In genomic region chr2:181715033-181715630, GRCh38 we compare ENCODE assay signal across 9 cellular contexts. TPM values are rescaled to one million over a fixed set of nuclear protein-coding genes. Genes with fewer than 3 reads are reported as not detected.
A peak's percentile ranks its signal among the peaks of the same experiment; 100 is the strongest.
DNase-seq lines count a peak whose midpoint lies in the region; ATAC-seq and TF ChIP-seq lines count a peak whose summit lies in the region.
"Had no signal": no experiment of that assay in that cellular context is flagged by ENCODE, and none has a peak within 500 bp of the region (broad histone marks: within the 10 kb centered on the region; RNA-seq: fewer than 3 reads in every experiment).

No MANE protein-coding gene starts in this region.

- DNase-seq in NCI-H1694 (lab: John Stamatoyannopoulos, UW) (peak; percentile 97), T-helper 1 cell (peak; percentile 13 to 70 (median 55)), amniotic stem cell (lab: John Stamatoyannopoulos, UW) (peak; percentile 39), right cardiac atrium (peak; percentile 49 to 73 (median 54)), gastrocnemius medialis (peak; percentile 3 to 15), 8988T (no peak)

- in situ Hi-C loops in gastrocnemius medialis (cut with MboI; ENCODE audit: low sequenced_read_pairs in 4 of 4) = loop anchor here (10.0 to 25.0 kb wide), 4 partner anchors 603 to 1603 kb away; no protein-coding TSS in a partner anchor

- peak; percentile 58; the same call in 1 of the 2 replicates for TF ChIP-seq CTCF in GM12875 (IDR thresholded peaks at IDR 0.05; ENCODE audit: borderline replicate concordance, insufficient read depth, low read depth, low read length)
- TF ChIP-seq CTCF in gastrocnemius medialis (IDR thresholded peaks at IDR 0.05 in 4 of 5, conservative IDR thresholded peaks at IDR 0.05 in 1 of 5) = peak in 3 of 5 experiments; percentile 25 to 54 (median 48)

- TF ChIP-seq POLR2A in gastrocnemius medialis (IDR thresholded peaks at IDR 0.05) = no peak

- peaks cover 2% of the 10 kb centered on the region for H3K27me3 ChIP-seq in right cardiac atrium (ENCODE audit: control insufficient read depth, insufficient read depth)
- no peaks in the 10 kb centered on the region for H3K27me3 ChIP-seq in gastrocnemius medialis

- H3K4me1 ChIP-seq in right cardiac atrium (ENCODE audit: control insufficient read depth, insufficient read depth, low read length) (no peaks in the 10 kb centered on the region), gastrocnemius medialis (no peaks in the 10 kb centered on the region)

- H3K9me3 ChIP-seq in right cardiac atrium (ENCODE audit: control insufficient read depth, low read length) (no peaks in the 10 kb centered on the region), gastrocnemius medialis (no peaks in the 10 kb centered on the region)

- ATAC-seq in HG02870 (IDR thresholded peaks at IDR 0.05; ENCODE audit: unreplicated experiment) (peak; percentile 81), right cardiac atrium (peak; percentile 54 to 63), gastrocnemius medialis (peak in 1 of 2 donors; percentile 65)

- under 1% methylated on average over 2 of the region's 2 CpGs for WGBS in right cardiac atrium

- intact Hi-C loops in right cardiac atrium (cut with DNase I) (loop anchor here in 3 of 4 donors (5.0 to 10.0 kb wide), 5 partner anchors 140 to 1593 kb away; no protein-coding TSS in a partner anchor), gastrocnemius medialis (cut with DNase I; ENCODE audit: low total_unique reads) (loop anchor here (10.0 kb wide), 2 partner anchors 610 to 640 kb away; no protein-coding TSS in a partner anchor)

- H3K36me3 ChIP-seq in gastrocnemius medialis = no peaks in the 10 kb centered on the region

- H3K4me3 ChIP-seq in GM12875 (ENCODE audit: low read depth, low read length) = no peak overlapping the region
- no peak overlapping the region for H3K4me3 ChIP-seq in right cardiac atrium (ENCODE audit: low read length)
- no peak overlapping the region for H3K4me3 ChIP-seq in gastrocnemius medialis

- H3K27ac ChIP-seq in right cardiac atrium (ENCODE audit: low read length) = no peak overlapping the region
- no peak overlapping the region for H3K27ac ChIP-seq in gastrocnemius medialis

RNA-seq across cellular contexts. Expression of gene NEUROD1, which starts 34.8 kb away (rescaled TPM):
- total RNA-seq in right cardiac atrium = not detected
- polyA plus RNA-seq in right cardiac atrium = not detected
- total RNA-seq in gastrocnemius medialis = not detected
- total RNA-seq: urinary bladder had no signal
- polyA plus RNA-seq: urinary bladder had no signal

RNA-seq across cellular contexts. Expression of gene CERKL, which starts 58.2 kb away (rescaled TPM):
- total RNA-seq in right cardiac atrium = not detected
- not detected for polyA plus RNA-seq in right cardiac atrium
- under 1 TPM in 1 of 4 donors, not detected in 3; 0.07 TPM for total RNA-seq in gastrocnemius medialis
- total RNA-seq: urinary bladder had no signal
- polyA plus RNA-seq: urinary bladder had no signal
